17 cellular contexts compared by ENCODE assay signal in the genomic region with DNA sequence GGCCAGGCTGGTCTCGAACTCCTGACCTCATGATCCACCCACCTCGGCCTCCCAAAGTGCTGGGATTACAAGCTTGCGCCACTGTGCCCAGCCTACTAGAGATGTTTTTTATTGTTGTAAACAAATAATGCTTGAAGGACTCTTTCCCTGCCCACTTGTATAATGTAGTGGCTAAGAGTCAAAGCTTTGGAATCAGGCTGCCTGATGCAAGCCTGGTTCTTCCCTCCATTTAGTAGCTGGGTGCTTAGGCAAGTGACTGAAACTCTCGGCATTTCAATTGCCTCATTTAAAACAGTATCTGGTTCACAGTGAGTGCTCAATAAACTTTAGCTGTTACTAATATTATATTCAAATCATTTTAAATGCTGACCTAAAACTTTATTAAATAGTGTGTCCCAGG.
"Had no signal": no experiment of that assay in that cellular context is flagged by ENCODE, and none has a peak within 500 bp of the region (broad histone marks: within the 10 kb centered on the region; RNA-seq: fewer than 3 reads in every experiment).

No MANE protein-coding gene starts in this region.

- DNase-seq: activated CD4-positive, alpha-beta memory T cell treated with anti-CD3 and anti-CD28 coated beads for 36 hours; activated CD4-positive, alpha-beta T cell treated with anti-CD3 and anti-CD28 coated beads for 36 hours; activated effector memory CD4-positive, alpha-beta T cell treated with Interleukin-2 at 50 U/mL for 16 hours; activated naive CD4-positive, alpha-beta T cell treated with anti-CD3 and anti-CD28 coated beads, Interleukin-2, amount 50 U/mL, for 16 hours; activated T-cell treated with anti-CD3 and anti-CD28 coated beads, Interleukin-2, amount 50 U/mL, for 4 hours; amygdala; central memory CD4-positive, alpha-beta T cell; colonic mucosa; effector CD8-positive, alpha-beta T cell; hippocampal formation; left ventricle myocardium inferior; mesendoderm; natural killer cell; T-helper 1 cell had no signal

- H3K36me3 ChIP-seq: colonic mucosa, left ventricle myocardium inferior, thoracic aorta had no signal

- ATAC-seq: activated CD4-positive, alpha-beta T cell treated with anti-CD3 and anti-CD28 coated beads for 36 hours; activated T-cell treated with anti-CD3 and anti-CD28 coated beads, Interleukin-2, amount 50 U/mL, for 4 hours; natural killer cell; stimulated activated effector memory CD8-positive, alpha-beta T cell treated with anti-CD3 and anti-CD28 coated beads, Interleukin-12 subunit alpha, Interleukin-12 subunit beta, amount 100 ng/mL, for 72 hours had no signal

- H3K4me1 ChIP-seq: colonic mucosa, left ventricle myocardium inferior had no signal

- H3K27ac ChIP-seq: colonic mucosa, left ventricle myocardium inferior, thoracic aorta had no signal

- H3K27me3 ChIP-seq: colonic mucosa had no signal

- FAIRE-seq: endothelial cell of umbilical vein had no signal

- H3K9me3 ChIP-seq: colonic mucosa, thoracic aorta had no signal

- H3K4me3 ChIP-seq: colonic mucosa, left ventricle myocardium inferior, thoracic aorta had no signal
